ENCODE assay signal across 8 cellular contexts in genomic region chr6:52162940-52163908, GRCh38. TPM values are rescaled to one million over a fixed set of nuclear protein-coding genes. Genes with fewer than 3 reads are reported as not detected.
A peak's percentile ranks its signal among the peaks of the same experiment; 100 is the strongest.
DNase-seq lines count a peak whose midpoint lies in the region; ATAC-seq and TF ChIP-seq lines count a peak whose summit lies in the region.

No MANE protein-coding gene starts in this region.

- H3K9ac ChIP-seq in DND-41 (ENCODE audit: low read depth, low read length) (no peak overlapping the region), fibroblast of lung (ENCODE audit: insufficient read depth, low read length) (no peak overlapping the region)

- TF ChIP-seq POLR2A in sigmoid colon (IDR thresholded peaks at IDR 0.05), result no peak

- H3K36me3 ChIP-seq in DND-41 (ENCODE audit: insufficient read depth, low read length) (no peaks in the 10 kb centered on the region), fibroblast of lung (ENCODE audit: control insufficient read depth, insufficient read depth, low read length) (no peaks in the 10 kb centered on the region), sigmoid colon (no peaks in the 10 kb centered on the region)

- intact Hi-C loops in sigmoid colon (cut with DNase I), result loop anchor here (2.0 kb wide), 1 partner anchor 102 kb away; no protein-coding TSS in a partner anchor

- no peak overlapping the region for H3K4me3 Mint-ChIP-seq in stimulated activated memory B cell treated with anti-CD40 and anti-IgM and Interleukin-4, amounts not matched to agents 10 μg/mL and 1 μg/mL and 100 μg/mL, for 72 hours

- H3K9me3 ChIP-seq in DND-41 (ENCODE audit: insufficient read depth, low read length, severe bottlenecking) (peaks cover 7% of the 10 kb centered on the region), fibroblast of lung (ENCODE audit: control insufficient read depth, insufficient read depth, low read depth, low read length) (no peaks in the 10 kb centered on the region), sigmoid colon (peaks cover 0 to 3% (median 0%) of the 10 kb centered on the region in 4 donors)

- CTCF ChIA-PET in RWPE1 (lab: Yijun Ruan, JAX), result interaction anchor here (0.5 to 2.7 kb wide), 8 partner anchors 9 to 1092 kb away, joined by 3 to 29 read pairs (median 4); no protein-coding TSS in a partner anchor

- no peak overlapping the region for H3K4me3 ChIP-seq in DND-41 (ENCODE audit: low read depth in 1 of 2, low read length in 2 of 2)
- H3K4me3 ChIP-seq in fibroblast of lung (replicated peaks in 1 of 4; ENCODE audit: control extremely low read depth in 1 of 4, insufficient read depth in 1 of 4, low read depth in 3 of 4, low read length in 4 of 4), result no peak overlapping the region
- H3K4me3 ChIP-seq in sigmoid colon, result no peak overlapping the region

- no peak for TF ChIP-seq EP300 in sigmoid colon (IDR thresholded peaks at IDR 0.05)

- H3K27ac ChIP-seq in DND-41 (ENCODE audit: low read length), result no peak overlapping the region
- H3K27ac ChIP-seq in RWPE1, result no peak overlapping the region
- H3K27ac ChIP-seq in fibroblast of lung (ENCODE audit: insufficient read depth, low read length), result no peak overlapping the region
- H3K27ac ChIP-seq in sigmoid colon, result no peak overlapping the region

- ATAC-seq in DND-41 (ENCODE audit: insufficient read depth, low read depth), result peak; percentile 96
- peak; percentile 81 for ATAC-seq in GM19043 (IDR thresholded peaks at IDR 0.05; ENCODE audit: low read depth, unreplicated experiment)
- ATAC-seq in HG03571 (IDR thresholded peaks at IDR 0.05; ENCODE audit: unreplicated experiment), result peak; percentile 63
- peak; percentile 50 for ATAC-seq in stimulated activated memory B cell treated with anti-CD40 and anti-IgM and Interleukin-4, amounts not matched to agents 10 μg/mL and 1 μg/mL and 100 μg/mL, for 72 hours

- H2AFZ ChIP-seq in DND-41 (ENCODE audit: low read depth, low read length) (peak overlapping the region; percentile 54; the same call in 1 of the 2 replicates), fibroblast of lung (ENCODE audit: low read length) (no peak overlapping the region)

- H3K4me1 ChIP-seq in DND-41 (ENCODE audit: insufficient read depth, low read length) (peaks cover 14% of the 10 kb centered on the region; the same call in 1 of the 2 replicates), fibroblast of lung (ENCODE audit: control insufficient read depth, extremely low read depth, insufficient read depth, low read length) (no peaks in the 10 kb centered on the region), sigmoid colon (no peaks in the 10 kb centered on the region)

- peaks cover 8% of the 10 kb centered on the region for H3K9me3 Mint-ChIP-seq in stimulated activated memory B cell treated with anti-CD40 and anti-IgM and Interleukin-4, amounts not matched to agents 10 μg/mL and 1 μg/mL and 100 μg/mL, for 72 hours

- no peak overlapping the region for H3K27ac Mint-ChIP-seq in stimulated activated memory B cell treated with anti-CD40 and anti-IgM and Interleukin-4, amounts not matched to agents 10 μg/mL and 1 μg/mL and 100 μg/mL, for 72 hours

- TF ChIP-seq CTCF in DND-41 (IDR thresholded peaks at IDR 0.05; ENCODE audit: borderline replicate concordance, extremely low read depth, low read length, poor library complexity, severe bottlenecking), result peak; percentile 97
- peak; percentile 82 for TF ChIP-seq CTCF in RWPE1 (conservative IDR thresholded peaks at IDR 0.05; ENCODE audit: low read depth)
- peak; percentile 54 to 56 for TF ChIP-seq CTCF in fibroblast of lung (conservative IDR thresholded peaks at IDR 0.05 in 1 of 2, IDR thresholded peaks at IDR 0.05 in 1 of 2; ENCODE audit: low read depth in 1 of 2, low read length in 2 of 2)
- peak in 2 of 4 experiments; percentile 24 to 48 for TF ChIP-seq CTCF in sigmoid colon (IDR thresholded peaks at IDR 0.05)

- H3K27me3 ChIP-seq in DND-41 (ENCODE audit: insufficient read depth, low read length, poor library complexity) (no peaks in the 10 kb centered on the region), fibroblast of lung (ENCODE audit: control insufficient read depth, insufficient read depth, low read length) (no peaks in the 10 kb centered on the region), sigmoid colon (no peaks in the 10 kb centered on the region)

- no peaks in the 10 kb centered on the region for H3K79me2 ChIP-seq in DND-41 (ENCODE audit: insufficient read depth, low read length)
- H3K79me2 ChIP-seq in fibroblast of lung (ENCODE audit: control insufficient read depth, insufficient read depth, low read length), result no peaks in the 10 kb centered on the region

- WGBS in sigmoid colon, 2 donors, result 70 to 71% methylated on average over 4 of the region's 4 CpGs

- H3K27me3 Mint-ChIP-seq in stimulated activated memory B cell treated with anti-CD40 and anti-IgM and Interleukin-4, amounts not matched to agents 10 μg/mL and 1 μg/mL and 100 μg/mL, for 72 hours, result peaks cover 10% of the 10 kb centered on the region

- no peaks in the 10 kb centered on the region for H3K36me3 Mint-ChIP-seq in stimulated activated memory B cell treated with anti-CD40 and anti-IgM and Interleukin-4, amounts not matched to agents 10 μg/mL and 1 μg/mL and 100 μg/mL, for 72 hours

- H3K4me2 ChIP-seq in DND-41 (ENCODE audit: insufficient read depth, low read length), result no peak overlapping the region
- H3K4me2 ChIP-seq in fibroblast of lung (ENCODE audit: extremely low read depth, insufficient read depth, low read length), result no peak overlapping the region

- peak; percentile 26 for DNase-seq in DND-41
- DNase-seq in RWPE1 (ENCODE audit: low spot score), result peak; percentile 31
- peak in 1 of 2 donors; percentile 40 for DNase-seq in fibroblast of lung (ENCODE audit: low read depth in 2 of 2)
- no peak for DNase-seq in sigmoid colon
- DNase-seq in NCI-H1048 (lab: John Stamatoyannopoulos, UW), result no peak

- no peaks in the 10 kb centered on the region for H4K20me1 ChIP-seq in DND-41 (ENCODE audit: insufficient read depth, low read length)
- no peaks in the 10 kb centered on the region for H4K20me1 ChIP-seq in fibroblast of lung (ENCODE audit: control insufficient read depth, extremely low read depth, insufficient read depth, low read length)

- POLR2A ChIA-PET in RWPE1 (lab: Yijun Ruan, JAX; ENCODE audit: low non-redundant PET), result no interaction called here

- H3K4me1 Mint-ChIP-seq in stimulated activated memory B cell treated with anti-CD40 and anti-IgM and Interleukin-4, amounts not matched to agents 10 μg/mL and 1 μg/mL and 100 μg/mL, for 72 hours, result peaks cover 9% of the 10 kb centered on the region

RNA-seq across cellular contexts. Expression of gene IL17A, which starts 23.0 kb away (rescaled TPM):
- total RNA-seq in fibroblast of lung, result not detected in 2 replicates
- polyA plus RNA-seq in fibroblast of lung, result not detected in 2 replicates
- polyA plus RNA-seq in fibroblast of lung (2012), result not detected in 2 replicates
- polyA minus RNA-seq in fibroblast of lung (ENCODE audit: low replicate concordance), result not detected in 2 replicates
- not detected for total RNA-seq in sigmoid colon
- under 1 TPM in 1 of 3 donors, not detected in 2; 0.39 TPM for polyA plus RNA-seq in sigmoid colon

Comparison
In these comparisons a context has a peak if more than half of its experiments do, and no peak if none do; other contexts are left out.
1. DNase-seq: peak in DND-41 (single experiment) and RWPE1 (single experiment); none in sigmoid colon (single experiment) and NCI-H1048 (single experiment).
2. Peak in every context shown above with its lines, with median percentiles within 50 percentile points of each other: ATAC-seq.